In genomic region chr13:90416938-90417337, GRCh38 we compare ENCODE assay signal across 16 cellular contexts.
"Had no signal": no experiment of that assay in that cellular context is flagged by ENCODE, and none has a peak within 500 bp of the region (broad histone marks: within the 10 kb centered on the region; RNA-seq: fewer than 3 reads in every experiment).

No MANE protein-coding gene starts in this region.

- H3K27me3 Mint-ChIP-seq: activated CD8-positive, alpha-beta T cell treated with anti-CD3 and anti-CD28 coated beads for 36 hours; activated naive CD8-positive, alpha-beta T cell treated with anti-CD3 and anti-CD28 coated beads, Interleukin-2, amount 50 U/mL, for 24 hours; central memory CD8-positive, alpha-beta T cell; naive thymus-derived CD4-positive, alpha-beta T cell; progenitor cell of endocrine pancreas; T-cell had no signal

- H3K27ac Mint-ChIP-seq: activated CD8-positive, alpha-beta T cell treated with anti-CD3 and anti-CD28 coated beads for 36 hours; activated naive CD8-positive, alpha-beta T cell treated with anti-CD3 and anti-CD28 coated beads, Interleukin-2, amount 50 U/mL, for 24 hours; naive thymus-derived CD4-positive, alpha-beta T cell; progenitor cell of endocrine pancreas; T-cell had no signal

- H3K27me3 ChIP-seq: ascending aorta had no signal

- H3K27ac ChIP-seq: ascending aorta, VCaP had no signal

- H3K4me3 ChIP-seq: ascending aorta had no signal

- DNase-seq: activated CD4-positive, alpha-beta T cell treated with anti-CD3 and anti-CD28 coated beads for 4 hours; activated CD8-positive, alpha-beta T cell treated with anti-CD3 and anti-CD28 coated beads for 36 hours; activated naive CD4-positive, alpha-beta T cell treated with Interleukin-2 at 50 U/mL for 16 hours; activated naive CD8-positive, alpha-beta T cell treated with anti-CD3 and anti-CD28 coated beads, Interleukin-2, amount 50 U/mL, for 24 hours; erythroblast; naive thymus-derived CD4-positive, alpha-beta T cell; stimulated activated CD4-positive, alpha-beta T cell treated with anti-CD3 and anti-CD28 coated beads, Interleukin-4, amount 100 ng/mL, for 1 hour; stimulated activated CD8-positive, alpha-beta memory T cell treated with anti-CD3 and anti-CD28 coated beads, Interleukin-4, amount 100 ng/mL, for 48 hours; stimulated activated naive CD8-positive, alpha-beta T cell treated with anti-CD3 and anti-CD28 coated beads, Interleukin-15, Interleukin-2, amounts not matched to agents 100 U/mL and 50 U/mL, for 24 hours; T-cell; T1000 had no signal

- H3K4me1 Mint-ChIP-seq: activated naive CD8-positive, alpha-beta T cell treated with anti-CD3 and anti-CD28 coated beads, Interleukin-2, amount 50 U/mL, for 24 hours; central memory CD8-positive, alpha-beta T cell; naive thymus-derived CD4-positive, alpha-beta T cell; T-cell had no signal

- H3K4me1 ChIP-seq: ascending aorta had no signal

- H3K4me3 Mint-ChIP-seq: activated CD8-positive, alpha-beta T cell treated with anti-CD3 and anti-CD28 coated beads for 36 hours; activated naive CD8-positive, alpha-beta T cell treated with anti-CD3 and anti-CD28 coated beads, Interleukin-2, amount 50 U/mL, for 24 hours; central memory CD8-positive, alpha-beta T cell; naive thymus-derived CD4-positive, alpha-beta T cell; T-cell had no signal

- ATAC-seq: activated CD8-positive, alpha-beta T cell treated with anti-CD3 and anti-CD28 coated beads for 36 hours; activated naive CD8-positive, alpha-beta T cell treated with anti-CD3 and anti-CD28 coated beads, Interleukin-2, amount 50 U/mL, for 24 hours; naive thymus-derived CD4-positive, alpha-beta T cell; sciatic nerve; stimulated activated naive CD8-positive, alpha-beta T cell treated with anti-CD3 and anti-CD28 coated beads, Interleukin-15, Interleukin-2, amounts not matched to agents 100 U/mL and 50 U/mL, for 24 hours; T-cell had no signal

- H3K36me3 ChIP-seq: ascending aorta had no signal

- H3K9me3 ChIP-seq: ascending aorta had no signal

- H3K36me3 Mint-ChIP-seq: naive thymus-derived CD4-positive, alpha-beta T cell; T-cell had no signal
